Comparison of ENCODE assay signal across 7 cellular contexts in the genomic region with DNA sequence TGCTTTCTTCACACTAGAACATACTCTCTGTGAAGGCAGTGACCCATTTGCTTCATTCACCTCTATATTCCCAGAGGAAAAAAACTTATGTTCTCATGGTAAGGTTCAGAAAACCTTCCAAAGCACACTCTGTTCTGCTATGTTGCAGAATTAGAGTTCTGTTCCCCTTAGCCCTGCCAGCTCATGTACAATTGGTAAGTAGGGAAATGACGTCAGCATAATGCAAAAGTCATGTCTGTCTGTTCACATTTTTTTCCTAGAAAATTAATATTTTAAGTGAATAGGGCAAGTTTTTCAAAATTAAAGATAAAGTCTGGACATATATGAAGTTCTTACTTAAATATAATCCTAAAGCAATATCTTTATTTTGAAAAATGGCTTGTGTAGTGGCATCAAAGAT.
"Had no signal": no experiment of that assay in that cellular context is flagged by ENCODE, and none has a peak within 500 bp of the region (broad histone marks: within the 10 kb centered on the region; RNA-seq: fewer than 3 reads in every experiment).

No MANE protein-coding gene starts in this region.

- H3K4me2 ChIP-seq: KMS-11 had no signal

- DNase-seq: IMR-90, KBM-7, KG1 had no signal

- FAIRE-seq: HTR-8/SVneo, K562 had no signal

- H3K4me3 ChIP-seq: K562 had no signal

- ATAC-seq: K562 had no signal

- H3K27ac ChIP-seq: HL-60, KMS-11 had no signal

- H3K9ac ChIP-seq: KMS-11 had no signal
